ENCODE assay signal across 12 cellular contexts in genomic region chr4:137531121-137531520, GRCh38. TPM values are rescaled to one million over a fixed set of nuclear protein-coding genes. Genes with fewer than 3 reads are reported as not detected.
DNase-seq lines count a peak whose midpoint lies in the region; TF ChIP-seq lines count a peak whose summit lies in the region.
"Had no signal": no experiment of that assay in that cellular context is flagged by ENCODE, and none has a peak within 500 bp of the region (broad histone marks: within the 10 kb centered on the region; RNA-seq: fewer than 3 reads in every experiment).

No MANE protein-coding gene starts in this region.

- TF ChIP-seq CTCF in breast epithelium (IDR thresholded peaks at IDR 0.05) (peak in 1 of 3 donors; percentile 14), MCF 10A (IDR thresholded peaks at IDR 0.05; ENCODE audit: unreplicated experiment) (no peak), esophagus muscularis mucosa (IDR thresholded peaks at IDR 0.05) (peak; percentile 44 to 63 (median 56)), vagina (IDR thresholded peaks at IDR 0.05) (peak in 1 of 3 experiments; percentile 15)

- no peak overlapping the region for H3K27ac Mint-ChIP-seq in MCF 10A (ENCODE audit: low read depth, unreplicated experiment)
- H3K27ac Mint-ChIP-seq: CD4-positive, alpha-beta memory T cell; stimulated activated naive CD8-positive, alpha-beta T cell treated with anti-CD3 and anti-CD28 coated beads, Interleukin-15, Interleukin-2, amounts not matched to agents 100 ng/mL and 50 ng/mL, for 24 hours had no signal

- no peak overlapping the region for H3K4me3 Mint-ChIP-seq in MCF 10A (ENCODE audit: unreplicated experiment)
- H3K4me3 Mint-ChIP-seq: CD4-positive, alpha-beta memory T cell; stimulated activated naive CD8-positive, alpha-beta T cell treated with anti-CD3 and anti-CD28 coated beads, Interleukin-15, Interleukin-2, amounts not matched to agents 100 ng/mL and 50 ng/mL, for 24 hours had no signal

- no TSS peak for BruUV-seq in MCF 10A (replicated peaks; lab: Mats Ljungman, UMichigan)

- 17% methylated on average over 5 of the region's 5 CpGs for WGBS in esophagus muscularis mucosa

- DNase-seq in breast epithelium (ENCODE audit: low spot score in 2 of 2) (no peak), MCF 10A (ENCODE audit: unreplicated experiment) (no peak), esophagus muscularis mucosa (ENCODE audit: extremely low spot score) (no peak), myocyte (ENCODE audit: low read depth) (peak; percentile 72), vagina (ENCODE audit: extremely low spot score in 2 of 2) (no peak), SW 1271 (lab: John Stamatoyannopoulos, UW) (no peak), NCI-H2081 treated with DMSO at 0.1 percent for 48 hours (lab: John Stamatoyannopoulos, UW) (no peak), NCI-H1417 treated with DMSO at 0.1 percent for 48 hours (lab: John Stamatoyannopoulos, UW) (no peak)
- DNase-seq: activated naive CD4-positive, alpha-beta T cell treated with anti-CD3 and anti-CD28 coated beads, Interleukin-2, amount 50 U/mL, for 16 hours; CD4-positive, alpha-beta memory T cell; T-helper 1 cell had no signal

- no peaks in the 10 kb centered on the region for H3K9me3 Mint-ChIP-seq in MCF 10A (ENCODE audit: unreplicated experiment)
- H3K9me3 Mint-ChIP-seq: stimulated activated naive CD8-positive, alpha-beta T cell treated with anti-CD3 and anti-CD28 coated beads, Interleukin-15, Interleukin-2, amounts not matched to agents 100 ng/mL and 50 ng/mL, for 24 hours had no signal

- no peaks in the 10 kb centered on the region for H3K4me1 Mint-ChIP-seq in MCF 10A (ENCODE audit: insufficient read depth, unreplicated experiment)

- H3K36me3 ChIP-seq in breast epithelium (no peaks in the 10 kb centered on the region), esophagus muscularis mucosa (peaks cover 0 to 6% (median 0%) of the 10 kb centered on the region in 4 donors), vagina (no peaks in the 10 kb centered on the region)

- no peaks in the 10 kb centered on the region for H3K4me1 ChIP-seq in breast epithelium
- peaks cover 0 to 44% (median 30%) of the 10 kb centered on the region in 4 donors for H3K4me1 ChIP-seq in esophagus muscularis mucosa
- peaks cover 3% of the 10 kb centered on the region for H3K4me1 ChIP-seq in vagina

- TF ChIP-seq POLR2A in breast epithelium (IDR thresholded peaks at IDR 0.05) (no peak), esophagus muscularis mucosa (IDR thresholded peaks at IDR 0.05; ENCODE audit: low read depth) (no peak), vagina (IDR thresholded peaks at IDR 0.05) (no peak)

- H3K27ac ChIP-seq in breast epithelium: peak overlapping the region; percentile 82 to 92
- peak overlapping the region; percentile 84 to 87 (median 86) for H3K27ac ChIP-seq in esophagus muscularis mucosa (replicated peaks in 1 of 4)
- H3K27ac ChIP-seq in vagina: peak overlapping the region; percentile 84

- H3K9me3 ChIP-seq in breast epithelium (no peaks in the 10 kb centered on the region), esophagus muscularis mucosa (peaks cover 0 to 5% (median 0%) of the 10 kb centered on the region in 4 donors), vagina (no peaks in the 10 kb centered on the region)

- intact Hi-C loops in breast epithelium (cut with DNase I; ENCODE audit: low total_unique reads) (no loop called here), MCF 10A (cut with micrococcal nuclease) (loop anchor here (1.0 to 5.0 kb wide), 2 partner anchors 248 to 304 kb away; no protein-coding TSS in a partner anchor), esophagus muscularis mucosa (cut with DNase I) (loop anchor here (5.0 kb wide), 2 partner anchors 249 to 331 kb away; no protein-coding TSS in a partner anchor), vagina (cut with DNase I) (loop anchor here (10.0 kb wide), 1 partner anchor 174 kb away; no protein-coding TSS in a partner anchor)

- TF ChIP-seq EP300 in esophagus muscularis mucosa (IDR thresholded peaks at IDR 0.05): no peak

- peaks cover 16% of the 10 kb centered on the region for H3K36me3 Mint-ChIP-seq in MCF 10A (ENCODE audit: insufficient read depth, unreplicated experiment)
- H3K36me3 Mint-ChIP-seq: CD4-positive, alpha-beta memory T cell had no signal

- CTCF ChIA-PET in MCF 10A (lab: Yijun Ruan, JAX): interaction anchor here (0.8 to 2.0 kb wide), 2 partner anchors 406 to 407 kb away, joined by 3 to 5 read pairs; no protein-coding TSS in a partner anchor

- H3K4me3 ChIP-seq in breast epithelium: peak overlapping the region; percentile 57 to 76 (median 58)
- peak overlapping the region; percentile 61 to 75 (median 70) for H3K4me3 ChIP-seq in esophagus muscularis mucosa
- peak overlapping the region; percentile 57 to 67 for H3K4me3 ChIP-seq in vagina

- POLR2A ChIA-PET in MCF 10A (lab: Yijun Ruan, JAX): interaction anchor here (0.7 to 1.5 kb wide), 3 partner anchors 9 to 1749 kb away, joined by 3 to 4 read pairs (median 4); no protein-coding TSS in a partner anchor

- no peaks in the 10 kb centered on the region for H3K27me3 ChIP-seq in breast epithelium
- no peaks in the 10 kb centered on the region for H3K27me3 ChIP-seq in esophagus muscularis mucosa
- H3K27me3 ChIP-seq in vagina: no peaks in the 10 kb centered on the region

- H3K27me3 Mint-ChIP-seq in MCF 10A (ENCODE audit: insufficient read depth, unreplicated experiment): no peaks in the 10 kb centered on the region
- H3K27me3 Mint-ChIP-seq: CD4-positive, alpha-beta memory T cell; stimulated activated naive CD8-positive, alpha-beta T cell treated with anti-CD3 and anti-CD28 coated beads, Interleukin-15, Interleukin-2, amounts not matched to agents 100 ng/mL and 50 ng/mL, for 24 hours had no signal

RNA-seq across cellular contexts. Expression of gene PCDH18, which starts 1.2 kb away (rescaled TPM):
- total RNA-seq in breast epithelium (10 to 100 TPM; 34.2 to 67.2 (median 52.1) TPM), MCF 10A (2022) (3.5 and 4.9 TPM in 2 replicates), esophagus muscularis mucosa (10 to 100 TPM; 38.3 to 62.1 (median 51.0) TPM), myocyte (38.5 and 59.9 TPM in 2 replicates), vagina (32.9 TPM)
- 14.6 TPM for polyA plus RNA-seq in myocyte (2012)
